ENCODE assay signal across 8 cellular contexts in genomic region chr7:73717991-73718405, GRCh38. TPM values are rescaled to one million over a fixed set of nuclear protein-coding genes. Genes with fewer than 3 reads are reported as not detected.
DNase-seq lines count a peak whose midpoint lies in the region; ATAC-seq and TF ChIP-seq lines count a peak whose summit lies in the region.

No MANE protein-coding gene starts in this region.

- TF ChIP-seq CTCF in AG04450 (IDR thresholded peaks at IDR 0.05; ENCODE audit: low read depth, low read length) = no peak

- H3K9me3 ChIP-seq in AG04450 (ENCODE audit: control insufficient read depth, insufficient read depth, low read length) = no peaks in the 10 kb centered on the region; the same call in 1 of the 2 replicates

- POLR2A ChIA-PET in AG04450 (lab: Yijun Ruan, JAX) = interaction anchor here (1.3 kb wide), 1 partner anchor 133 kb away, joined by 3 read pairs; no protein-coding TSS in a partner anchor

- peak overlapping the region; percentile 76 for H3K4me3 ChIP-seq in AG04450 (ENCODE audit: low read depth, low read length)

- H3K27me3 ChIP-seq in AG04450 (ENCODE audit: control insufficient read depth, insufficient read depth, low read length) = peaks cover 6% of the 10 kb centered on the region

- ATAC-seq in GM21447 (IDR thresholded peaks at IDR 0.05; ENCODE audit: unreplicated experiment) (no peak), HG03439 (IDR thresholded peaks at IDR 0.05; ENCODE audit: unreplicated experiment) (no peak), GM18909 (IDR thresholded peaks at IDR 0.05; ENCODE audit: poor library complexity, unreplicated experiment) (no peak)

- peak overlapping the region; percentile 61 for H3K27ac ChIP-seq in AG04450 (ENCODE audit: low read depth, low read length)
- H3K27ac ChIP-seq in cingulate gyrus (ENCODE audit: low read depth, low read length) = peak overlapping the region; percentile 19

- CTCF ChIA-PET in AG04450 (lab: Charles Lee) = interaction anchor here (1.0 kb wide), 1 partner anchor 111 kb away, joined by 3 read pairs; no protein-coding TSS in a partner anchor

- DNase-seq in AG04450 (ENCODE audit: low read depth, low spot score) (no peak), HT1080 (ENCODE audit: low read depth) (peak; percentile 99), renal cortical epithelial cell (ENCODE audit: low read depth) (peak; percentile 84)
- peak; percentile 69 for DNase-seq in activated CD4-positive, CD25-positive, alpha-beta regulatory T cell treated with anti-CD3 and anti-CD28 coated beads, Interleukin-2, amount 50 U/mL, for 72 hours

RNA-seq across cellular contexts. Expression of gene STX1A, which starts 1.5 kb away (rescaled TPM):
- 12.9 and 13.7 TPM in 2 replicates for polyA plus RNA-seq in AG04450 (2011; rRNA removed)
- 11.3 and 14.6 TPM in 2 replicates for polyA minus RNA-seq in AG04450 (2011; rRNA and poly(A)+ RNA removed)
- 51.6 and 69.7 TPM in 2 replicates for total RNA-seq in HT1080 (2014; rRNA removed; shearing (Covaris generic))
- polyA plus RNA-seq in HT1080 (2015; cell fraction: cytosol; rRNA removed) = 79.7 and 82.4 TPM in 2 replicates
- 419 and 468 TPM in 2 replicates for polyA plus RNA-seq in HT1080 (2015; cell fraction: nucleus; rRNA removed)
- 12.9 and 13.9 TPM in 2 replicates for total RNA-seq in renal cortical epithelial cell

RNA-seq across cellular contexts. Expression of gene ABHD11, which starts 20.6 kb away (rescaled TPM):
- 5.1 and 7.5 TPM in 2 replicates for polyA plus RNA-seq in AG04450 (2011; rRNA removed)
- polyA minus RNA-seq in AG04450 (2011; rRNA and poly(A)+ RNA removed) = 4.8 and 7.2 TPM in 2 replicates
- 46.2 and 50.5 TPM in 2 replicates for total RNA-seq in HT1080 (2014; rRNA removed; shearing (Covaris generic))
- 29.0 and 41.5 TPM in 2 replicates for polyA plus RNA-seq in HT1080 (2015; cell fraction: cytosol; rRNA removed)
- 38.2 and 47.6 TPM in 2 replicates for polyA plus RNA-seq in HT1080 (2015; cell fraction: nucleus; rRNA removed)
- 20.4 and 67.2 TPM in 2 replicates for total RNA-seq in renal cortical epithelial cell

RNA-seq across cellular contexts. Expression of gene BUD23, which starts 34.6 kb away (rescaled TPM):
- polyA plus RNA-seq in AG04450 (2011; rRNA removed) = 48.6 and 49.5 TPM in 2 replicates
- polyA minus RNA-seq in AG04450 (2011; rRNA and poly(A)+ RNA removed) = 23.2 and 26.1 TPM in 2 replicates
- 78.8 and 82.9 TPM in 2 replicates for total RNA-seq in HT1080 (2014; rRNA removed; shearing (Covaris generic))
- 135 and 139 TPM in 2 replicates for polyA plus RNA-seq in HT1080 (2015; cell fraction: cytosol; rRNA removed)
- polyA plus RNA-seq in HT1080 (2015; cell fraction: nucleus; rRNA removed) = 121 and 133 TPM in 2 replicates
- total RNA-seq in renal cortical epithelial cell = 34.0 and 67.7 TPM in 2 replicates

RNA-seq across cellular contexts. Expression of gene DNAJC30, which starts 34.7 kb away (rescaled TPM):
- 5.9 and 6.4 TPM in 2 replicates for polyA plus RNA-seq in AG04450 (2011; rRNA removed)
- polyA minus RNA-seq in AG04450 (2011; rRNA and poly(A)+ RNA removed) = 3.3 and 4.5 TPM in 2 replicates
- total RNA-seq in HT1080 (2014; rRNA removed; shearing (Covaris generic)) = 3.8 and 11.9 TPM in 2 replicates
- 11.0 and 11.6 TPM in 2 replicates for polyA plus RNA-seq in HT1080 (2015; cell fraction: cytosol; rRNA removed)
- 6.8 and 7.1 TPM in 2 replicates for polyA plus RNA-seq in HT1080 (2015; cell fraction: nucleus; rRNA removed)
- total RNA-seq in renal cortical epithelial cell = 1.0 and 1.9 TPM in 2 replicates

RNA-seq across cellular contexts. Expression of gene VPS37D, which starts 50.4 kb away (rescaled TPM):
- polyA plus RNA-seq in AG04450 (2011; rRNA removed) = 1.8 and 3.7 TPM in 2 replicates
- polyA minus RNA-seq in AG04450 (2011; rRNA and poly(A)+ RNA removed) = 1.6 and 3.1 TPM in 2 replicates
- total RNA-seq in HT1080 (2014; rRNA removed; shearing (Covaris generic)) = 4.7 and 6.2 TPM in 2 replicates
- polyA plus RNA-seq in HT1080 (2015; cell fraction: cytosol; rRNA removed) = 1.9 and 2.3 TPM in 2 replicates
- polyA plus RNA-seq in HT1080 (2015; cell fraction: nucleus; rRNA removed) = 0.74 and 0.76 TPM in 2 replicates
- 8.6 and 9.2 TPM in 2 replicates for total RNA-seq in renal cortical epithelial cell
